Comparison of ENCODE assay signal across 20 cellular contexts in the genomic region with DNA sequence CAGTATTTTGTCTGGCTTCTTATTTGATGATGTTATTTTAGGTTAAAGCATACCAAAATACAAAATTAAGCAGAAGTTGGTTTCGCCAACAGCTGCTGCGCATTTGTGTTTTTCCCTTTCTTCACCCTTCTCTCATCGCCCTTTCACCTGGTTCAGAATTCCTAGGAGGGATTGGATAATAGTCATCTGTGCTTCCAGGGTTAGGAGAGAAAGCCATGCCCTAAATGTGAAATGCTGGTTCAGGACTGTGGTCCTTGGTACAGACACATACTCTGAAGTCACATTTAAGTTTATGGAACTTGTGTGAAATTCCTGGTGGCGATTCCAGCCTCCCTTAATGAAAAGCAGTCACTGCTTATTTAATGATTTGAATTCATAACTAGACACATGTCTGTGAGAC. TPM values are rescaled to one million over a fixed set of nuclear protein-coding genes. Genes with fewer than 3 reads are reported as not detected.
A peak's percentile ranks its signal among the peaks of the same experiment; 100 is the strongest.
DNase-seq lines count a peak whose midpoint lies in the region; ATAC-seq and TF ChIP-seq lines count a peak whose summit lies in the region.
"Had no signal": no experiment of that assay in that cellular context is flagged by ENCODE, and none has a peak within 500 bp of the region (broad histone marks: within the 10 kb centered on the region; RNA-seq: fewer than 3 reads in every experiment).

No MANE protein-coding gene starts in this region.

- H3K27me3 Mint-ChIP-seq in CD4-positive, alpha-beta T cell = peaks cover 30% of the 10 kb centered on the region

- H3K9ac ChIP-seq in DND-41 (ENCODE audit: low read depth, low read length) (no peak overlapping the region), trophoblast cell (ENCODE audit: low read length) (no peak overlapping the region), subcutaneous abdominal adipose tissue (ENCODE audit: low read length in 5 of 5) (peak overlapping the region in 3 of 5 donors; percentile 12 to 77 (median 76))
- H3K9ac ChIP-seq: BLaER1 treated with 17β-estradiol and CSF1 and Interleukin-3, amounts not matched to agents 10 nM and 100 nM had no signal

- H3K9me3 ChIP-seq in DND-41 (ENCODE audit: insufficient read depth, low read length, severe bottlenecking) = no peaks in the 10 kb centered on the region
- peaks cover 2% of the 10 kb centered on the region for H3K9me3 ChIP-seq in trophoblast cell (ENCODE audit: insufficient read depth, low read depth, low read length)
- H3K9me3 ChIP-seq in subcutaneous abdominal adipose tissue (ENCODE audit: control insufficient read depth in 5 of 5, low read length in 5 of 5) = no peaks in the 10 kb centered on the region
- H3K9me3 ChIP-seq in CD4-positive, alpha-beta T cell (ENCODE audit: control insufficient read depth, low read length) = no peaks in the 10 kb centered on the region
- H3K9me3 ChIP-seq: A549; BLaER1 treated with 17β-estradiol and CSF1 and Interleukin-3, amounts not matched to agents 10 nM and 100 nM had no signal

- H4K20me1 ChIP-seq in DND-41 (ENCODE audit: insufficient read depth, low read length) = no peaks in the 10 kb centered on the region
- H4K20me1 ChIP-seq: BLaER1 treated with 17β-estradiol and CSF1 and Interleukin-3, amounts not matched to agents 10 nM and 100 nM had no signal

- H3K27ac ChIP-seq in DND-41 (ENCODE audit: low read length) (peak overlapping the region; percentile 55), trophoblast cell (ENCODE audit: low read depth, low read length) (no peak overlapping the region), subcutaneous abdominal adipose tissue (ENCODE audit: low read depth, low read length) (peak overlapping the region; percentile 92)
- H3K27ac ChIP-seq in CD4-positive, alpha-beta T cell (ENCODE audit: low read depth, low read length) = no peak overlapping the region
- H3K27ac ChIP-seq: 22Rv1; A549; BLaER1 treated with 17β-estradiol and CSF1 and Interleukin-3, amounts not matched to agents 10 nM and 100 nM; C4-2B had no signal

- no peak overlapping the region for H3K14ac ChIP-seq in trophoblast cell (ENCODE audit: low read length)

- H2AK5ac ChIP-seq in trophoblast cell (ENCODE audit: low read length) = no peak overlapping the region

- H3K23ac ChIP-seq in trophoblast cell (ENCODE audit: low read length) = no peak overlapping the region

- H3K18ac ChIP-seq in trophoblast cell (ENCODE audit: low read length) = no peak overlapping the region

- H3K36me3 ChIP-seq in DND-41 (ENCODE audit: insufficient read depth, low read length) = no peaks in the 10 kb centered on the region; the same call in 1 of the 2 replicates
- no peaks in the 10 kb centered on the region for H3K36me3 ChIP-seq in trophoblast cell (ENCODE audit: control insufficient read depth in 1 of 2, insufficient read depth in 2 of 2, low read length in 2 of 2)
- no peaks in the 10 kb centered on the region for H3K36me3 ChIP-seq in subcutaneous abdominal adipose tissue (ENCODE audit: control insufficient read depth in 5 of 5, insufficient read depth in 5 of 5, low read length in 5 of 5)
- H3K36me3 ChIP-seq: BLaER1 treated with 17β-estradiol and CSF1 and Interleukin-3, amounts not matched to agents 10 nM and 100 nM had no signal

- no peaks in the 10 kb centered on the region for H3K79me1 ChIP-seq in trophoblast cell (ENCODE audit: low read length)

- TF ChIP-seq CTCF in DND-41 (IDR thresholded peaks at IDR 0.05; ENCODE audit: borderline replicate concordance, extremely low read depth, low read length, poor library complexity, severe bottlenecking) (no peak), GM10248 (IDR thresholded peaks at IDR 0.05; ENCODE audit: control extremely low read depth, extremely low read depth, low read depth, missing control alignments) (no peak)
- no peak for TF ChIP-seq CTCF in CD4-positive, alpha-beta T cell (IDR thresholded peaks at IDR 0.05)

- no CpG with 5 or more reads among the region's 4 CpGs for WGBS in trophoblast cell (ENCODE audit: extremely low coverage, insufficient coverage, insufficient read length)

- no peak overlapping the region for H4K91ac ChIP-seq in trophoblast cell (ENCODE audit: low read depth, low read length)

- H3K4me3 Mint-ChIP-seq in CD4-positive, alpha-beta T cell = no peak overlapping the region
- H3K4me3 Mint-ChIP-seq: B cell; CD4-positive, alpha-beta memory T cell; CD8-positive, alpha-beta memory T cell had no signal

- H3K27me3 ChIP-seq in DND-41 (ENCODE audit: insufficient read depth, low read length, poor library complexity) (no peaks in the 10 kb centered on the region), trophoblast cell (ENCODE audit: insufficient read depth, low read length) (no peaks in the 10 kb centered on the region), subcutaneous abdominal adipose tissue (ENCODE audit: control insufficient read depth in 5 of 5, insufficient read depth in 4 of 5, low read length in 5 of 5) (peaks cover 0 to 2% (median 0%) of the 10 kb centered on the region in 5 donors)
- peaks cover 25% of the 10 kb centered on the region for H3K27me3 ChIP-seq in CD4-positive, alpha-beta T cell (ENCODE audit: control insufficient read depth, insufficient read depth, low read length)

- no peak overlapping the region for H3K27ac Mint-ChIP-seq in CD4-positive, alpha-beta T cell
- H3K27ac Mint-ChIP-seq: B cell; CD4-positive, alpha-beta memory T cell; CD8-positive, alpha-beta memory T cell had no signal

- CTCF ChIA-PET in CD4-positive, alpha-beta T cell (lab: Charles Lee) = no interaction called here
- CTCF ChIA-PET in GM10248 (lab: Yijun Ruan, JAX) = no interaction called here

- H3K4me3 ChIP-seq in DND-41 (ENCODE audit: low read depth in 1 of 2, low read length in 2 of 2) (no peak overlapping the region), trophoblast cell (ENCODE audit: low read depth, low read length) (no peak overlapping the region), subcutaneous abdominal adipose tissue (ENCODE audit: low read depth in 1 of 5, low read length in 5 of 5) (no peak overlapping the region)
- H3K4me3 ChIP-seq: A549; BLaER1 treated with 17β-estradiol and CSF1 and Interleukin-3, amounts not matched to agents 10 nM and 100 nM; GM12878 had no signal

- H3K79me2 ChIP-seq in DND-41 (ENCODE audit: insufficient read depth, low read length) (peaks cover 74% of the 10 kb centered on the region), trophoblast cell (ENCODE audit: control insufficient read depth, insufficient read depth, low read length, poor library complexity) (no peaks in the 10 kb centered on the region)

- H2AFZ ChIP-seq in DND-41 (ENCODE audit: low read depth, low read length) = no peak overlapping the region
- H2AFZ ChIP-seq in trophoblast cell (ENCODE audit: insufficient read depth, low read length, poor library complexity) = no peak overlapping the region

- H4K12ac ChIP-seq in trophoblast cell (ENCODE audit: low read depth, low read length) = no peak overlapping the region

- H2BK12ac ChIP-seq in trophoblast cell (ENCODE audit: low read length) = no peak overlapping the region

- H3K9me3 Mint-ChIP-seq in CD4-positive, alpha-beta T cell = no peaks in the 10 kb centered on the region
- H3K9me3 Mint-ChIP-seq: CD4-positive, alpha-beta memory T cell; CD8-positive, alpha-beta memory T cell had no signal

- H4K8ac ChIP-seq in trophoblast cell (ENCODE audit: low read depth, low read length) = no peak overlapping the region

- H3K4me1 ChIP-seq in DND-41 (ENCODE audit: insufficient read depth, low read length) (peaks cover 56% of the 10 kb centered on the region), trophoblast cell (ENCODE audit: control insufficient read depth in 1 of 2, insufficient read depth in 2 of 2, low read length in 2 of 2) (no peaks in the 10 kb centered on the region), subcutaneous abdominal adipose tissue (ENCODE audit: control insufficient read depth in 5 of 5, insufficient read depth in 5 of 5, low read length in 5 of 5) (peaks cover 0 to 69% (median 39%) of the 10 kb centered on the region in 5 donors)
- H3K4me1 ChIP-seq: A549; BLaER1 treated with 17β-estradiol and CSF1 and Interleukin-3, amounts not matched to agents 10 nM and 100 nM had no signal

- H3K4me1 Mint-ChIP-seq in CD4-positive, alpha-beta T cell (ENCODE audit: low read depth) = no peaks in the 10 kb centered on the region
- H3K4me1 Mint-ChIP-seq: CD4-positive, alpha-beta memory T cell; CD8-positive, alpha-beta memory T cell had no signal

- H2BK5ac ChIP-seq in trophoblast cell (ENCODE audit: low read depth, low read length, poor library complexity) = no peak overlapping the region

- H3K4ac ChIP-seq in trophoblast cell (ENCODE audit: low read depth, low read length) = no peak overlapping the region

- no peak overlapping the region for H2BK120ac ChIP-seq in trophoblast cell (ENCODE audit: insufficient read depth, low read length, poor library complexity)

- no peak for ATAC-seq in DND-41 (ENCODE audit: insufficient read depth, low read depth)
- no peak for ATAC-seq in CD4-positive, alpha-beta T cell (ENCODE audit: poor library complexity)
- ATAC-seq: A549, GM12878 had no signal

- no peaks in the 10 kb centered on the region for H3K36me3 Mint-ChIP-seq in CD4-positive, alpha-beta T cell (ENCODE audit: low read depth)
- H3K36me3 Mint-ChIP-seq: CD4-positive, alpha-beta memory T cell; CD8-positive, alpha-beta memory T cell had no signal

- H3K4me2 ChIP-seq in DND-41 (ENCODE audit: insufficient read depth, low read length) (no peak overlapping the region), trophoblast cell (ENCODE audit: low read length) (no peak overlapping the region)
- H3K4me2 ChIP-seq: A549; BLaER1 treated with 17β-estradiol and CSF1 and Interleukin-3, amounts not matched to agents 10 nM and 100 nM had no signal

- POLR2A ChIA-PET in CD4-positive, alpha-beta T cell (lab: Charles Lee) = no interaction called here
- POLR2A ChIA-PET in GM10248 (lab: Yijun Ruan, JAX) = no interaction called here

- intact Hi-C loops in CD4-positive, alpha-beta T cell (cut with DNase I, micrococcal nuclease) = no loop called here

- no peak for DNase-seq in DND-41
- DNase-seq in trophoblast cell = peak; percentile 63 to 85
- no peak for DNase-seq in CD4-positive, alpha-beta T cell
- DNase-seq in GM10248 (ENCODE audit: extremely low spot score) = no peak
- DNase-seq: AML-193; CD4-positive, alpha-beta memory T cell; CD8-positive, alpha-beta memory T cell; COR-L47; DMS 273 treated with DMSO at 0.1 percent for 48 hours; DMS153; DMS53; DMS79; GF-D8 had no signal

RNA-seq across cellular contexts. Expression of gene MAST4, which starts 7.7 kb away (rescaled TPM):
- 46.0 and 48.0 TPM in 2 replicates for polyA plus RNA-seq in trophoblast cell (2013)
- 10 to 100 TPM; 21.3 to 21.6 TPM for total RNA-seq in CD4-positive, alpha-beta T cell

Comparison
In these comparisons a context has a peak if more than half of its experiments do, and no peak if none do; other contexts are left out.
1. DNase-seq: peak in trophoblast cell (2 of 2); none in DND-41 (single experiment), CD4-positive, alpha-beta T cell (0 of 10) and GM10248 (single experiment).
2. H3K27ac ChIP-seq: peak in DND-41 (single experiment) and subcutaneous abdominal adipose tissue (single experiment); none in trophoblast cell (single experiment) and CD4-positive, alpha-beta T cell (single experiment).
3. H3K9ac ChIP-seq: peak in subcutaneous abdominal adipose tissue (3 of 5); none in DND-41 (single experiment) and trophoblast cell (single experiment).